ENCODE assay signal across 2 cellular contexts in the genomic region with DNA sequence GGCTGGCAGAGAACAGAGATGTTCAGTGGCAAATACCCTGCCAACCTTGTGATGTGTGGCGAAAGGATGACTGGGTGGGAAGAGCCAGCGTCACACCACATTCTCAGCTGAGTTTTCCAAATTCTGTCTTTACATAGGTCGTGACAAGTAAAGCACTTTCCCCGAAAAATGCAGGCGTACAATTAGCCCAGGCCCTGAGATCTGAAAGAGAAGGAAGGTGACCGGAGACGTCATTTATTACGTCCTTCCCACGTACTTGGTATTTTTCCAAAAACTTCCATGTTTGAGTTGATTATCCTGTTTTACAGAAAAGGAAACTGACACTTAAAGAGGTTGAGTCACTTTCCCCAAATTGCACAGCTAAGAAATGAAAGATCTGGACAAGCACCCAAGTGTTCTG.
TF ChIP-seq lines count a peak whose summit lies in the region.

No MANE protein-coding gene starts in this region.

TF ChIP-seq in GM23338, 12 proteins besides CTCF, POLR2A, EP300 and RAD21:
- TF ChIP-seq JUNB (IDR thresholded peaks at IDR 0.05; ENCODE audit: unreplicated experiment) = no peak
- TF ChIP-seq STAT1 (IDR thresholded peaks at IDR 0.05; ENCODE audit: unreplicated experiment) = no peak
- TF ChIP-seq, protein P1, sequence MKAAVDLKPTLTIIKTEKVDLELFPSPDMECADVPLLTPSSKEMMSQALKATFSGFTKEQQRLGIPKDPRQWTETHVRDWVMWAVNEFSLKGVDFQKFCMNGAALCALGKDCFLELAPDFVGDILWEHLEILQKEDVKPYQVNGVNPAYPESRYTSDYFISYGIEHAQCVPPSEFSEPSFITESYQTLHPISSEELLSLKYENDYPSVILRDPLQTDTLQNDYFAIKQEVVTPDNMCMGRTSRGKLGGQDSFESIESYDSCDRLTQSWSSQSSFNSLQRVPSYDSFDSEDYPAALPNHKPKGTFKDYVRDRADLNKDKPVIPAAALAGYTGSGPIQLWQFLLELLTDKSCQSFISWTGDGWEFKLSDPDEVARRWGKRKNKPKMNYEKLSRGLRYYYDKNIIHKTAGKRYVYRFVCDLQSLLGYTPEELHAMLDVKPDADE (IDR thresholded peaks at IDR 0.05) = no peak

TF ChIP-seq in H1, 55 proteins besides CTCF, POLR2A, EP300 and RAD21:
- TF ChIP-seq CEBPB (IDR thresholded peaks at IDR 0.05; ENCODE audit: low read depth, low read length) (no peak), SRF (IDR thresholded peaks at IDR 0.05; ENCODE audit: low read depth, low read length) (no peak), RNF2 (IDR thresholded peaks at IDR 0.05; ENCODE audit: borderline replicate concordance, low read depth, low read length, missing control alignments, poor library complexity, severe bottlenecking) (no peak), ZNF274 (IDR thresholded peaks at IDR 0.05; ENCODE audit: borderline replicate concordance, extremely low read depth, low read length) (no peak), TEAD4 (IDR thresholded peaks at IDR 0.05; ENCODE audit: low read depth, low read length) (no peak), NANOG (IDR thresholded peaks at IDR 0.05; ENCODE audit: insufficient read depth, low read depth, low read length, poor library complexity, severe bottlenecking) (no peak), YY1 (IDR thresholded peaks at IDR 0.05; ENCODE audit: low read depth, low read length) (no peak), BCL11A (IDR thresholded peaks at IDR 0.05; ENCODE audit: low read depth in 2 of 2, low read length in 2 of 2) (no peak), JUN (IDR thresholded peaks at IDR 0.05; ENCODE audit: low read depth, low read length) (no peak), SP4 (IDR thresholded peaks at IDR 0.05; ENCODE audit: low read length) (no peak)
- TF ChIP-seq, protein P2, sequence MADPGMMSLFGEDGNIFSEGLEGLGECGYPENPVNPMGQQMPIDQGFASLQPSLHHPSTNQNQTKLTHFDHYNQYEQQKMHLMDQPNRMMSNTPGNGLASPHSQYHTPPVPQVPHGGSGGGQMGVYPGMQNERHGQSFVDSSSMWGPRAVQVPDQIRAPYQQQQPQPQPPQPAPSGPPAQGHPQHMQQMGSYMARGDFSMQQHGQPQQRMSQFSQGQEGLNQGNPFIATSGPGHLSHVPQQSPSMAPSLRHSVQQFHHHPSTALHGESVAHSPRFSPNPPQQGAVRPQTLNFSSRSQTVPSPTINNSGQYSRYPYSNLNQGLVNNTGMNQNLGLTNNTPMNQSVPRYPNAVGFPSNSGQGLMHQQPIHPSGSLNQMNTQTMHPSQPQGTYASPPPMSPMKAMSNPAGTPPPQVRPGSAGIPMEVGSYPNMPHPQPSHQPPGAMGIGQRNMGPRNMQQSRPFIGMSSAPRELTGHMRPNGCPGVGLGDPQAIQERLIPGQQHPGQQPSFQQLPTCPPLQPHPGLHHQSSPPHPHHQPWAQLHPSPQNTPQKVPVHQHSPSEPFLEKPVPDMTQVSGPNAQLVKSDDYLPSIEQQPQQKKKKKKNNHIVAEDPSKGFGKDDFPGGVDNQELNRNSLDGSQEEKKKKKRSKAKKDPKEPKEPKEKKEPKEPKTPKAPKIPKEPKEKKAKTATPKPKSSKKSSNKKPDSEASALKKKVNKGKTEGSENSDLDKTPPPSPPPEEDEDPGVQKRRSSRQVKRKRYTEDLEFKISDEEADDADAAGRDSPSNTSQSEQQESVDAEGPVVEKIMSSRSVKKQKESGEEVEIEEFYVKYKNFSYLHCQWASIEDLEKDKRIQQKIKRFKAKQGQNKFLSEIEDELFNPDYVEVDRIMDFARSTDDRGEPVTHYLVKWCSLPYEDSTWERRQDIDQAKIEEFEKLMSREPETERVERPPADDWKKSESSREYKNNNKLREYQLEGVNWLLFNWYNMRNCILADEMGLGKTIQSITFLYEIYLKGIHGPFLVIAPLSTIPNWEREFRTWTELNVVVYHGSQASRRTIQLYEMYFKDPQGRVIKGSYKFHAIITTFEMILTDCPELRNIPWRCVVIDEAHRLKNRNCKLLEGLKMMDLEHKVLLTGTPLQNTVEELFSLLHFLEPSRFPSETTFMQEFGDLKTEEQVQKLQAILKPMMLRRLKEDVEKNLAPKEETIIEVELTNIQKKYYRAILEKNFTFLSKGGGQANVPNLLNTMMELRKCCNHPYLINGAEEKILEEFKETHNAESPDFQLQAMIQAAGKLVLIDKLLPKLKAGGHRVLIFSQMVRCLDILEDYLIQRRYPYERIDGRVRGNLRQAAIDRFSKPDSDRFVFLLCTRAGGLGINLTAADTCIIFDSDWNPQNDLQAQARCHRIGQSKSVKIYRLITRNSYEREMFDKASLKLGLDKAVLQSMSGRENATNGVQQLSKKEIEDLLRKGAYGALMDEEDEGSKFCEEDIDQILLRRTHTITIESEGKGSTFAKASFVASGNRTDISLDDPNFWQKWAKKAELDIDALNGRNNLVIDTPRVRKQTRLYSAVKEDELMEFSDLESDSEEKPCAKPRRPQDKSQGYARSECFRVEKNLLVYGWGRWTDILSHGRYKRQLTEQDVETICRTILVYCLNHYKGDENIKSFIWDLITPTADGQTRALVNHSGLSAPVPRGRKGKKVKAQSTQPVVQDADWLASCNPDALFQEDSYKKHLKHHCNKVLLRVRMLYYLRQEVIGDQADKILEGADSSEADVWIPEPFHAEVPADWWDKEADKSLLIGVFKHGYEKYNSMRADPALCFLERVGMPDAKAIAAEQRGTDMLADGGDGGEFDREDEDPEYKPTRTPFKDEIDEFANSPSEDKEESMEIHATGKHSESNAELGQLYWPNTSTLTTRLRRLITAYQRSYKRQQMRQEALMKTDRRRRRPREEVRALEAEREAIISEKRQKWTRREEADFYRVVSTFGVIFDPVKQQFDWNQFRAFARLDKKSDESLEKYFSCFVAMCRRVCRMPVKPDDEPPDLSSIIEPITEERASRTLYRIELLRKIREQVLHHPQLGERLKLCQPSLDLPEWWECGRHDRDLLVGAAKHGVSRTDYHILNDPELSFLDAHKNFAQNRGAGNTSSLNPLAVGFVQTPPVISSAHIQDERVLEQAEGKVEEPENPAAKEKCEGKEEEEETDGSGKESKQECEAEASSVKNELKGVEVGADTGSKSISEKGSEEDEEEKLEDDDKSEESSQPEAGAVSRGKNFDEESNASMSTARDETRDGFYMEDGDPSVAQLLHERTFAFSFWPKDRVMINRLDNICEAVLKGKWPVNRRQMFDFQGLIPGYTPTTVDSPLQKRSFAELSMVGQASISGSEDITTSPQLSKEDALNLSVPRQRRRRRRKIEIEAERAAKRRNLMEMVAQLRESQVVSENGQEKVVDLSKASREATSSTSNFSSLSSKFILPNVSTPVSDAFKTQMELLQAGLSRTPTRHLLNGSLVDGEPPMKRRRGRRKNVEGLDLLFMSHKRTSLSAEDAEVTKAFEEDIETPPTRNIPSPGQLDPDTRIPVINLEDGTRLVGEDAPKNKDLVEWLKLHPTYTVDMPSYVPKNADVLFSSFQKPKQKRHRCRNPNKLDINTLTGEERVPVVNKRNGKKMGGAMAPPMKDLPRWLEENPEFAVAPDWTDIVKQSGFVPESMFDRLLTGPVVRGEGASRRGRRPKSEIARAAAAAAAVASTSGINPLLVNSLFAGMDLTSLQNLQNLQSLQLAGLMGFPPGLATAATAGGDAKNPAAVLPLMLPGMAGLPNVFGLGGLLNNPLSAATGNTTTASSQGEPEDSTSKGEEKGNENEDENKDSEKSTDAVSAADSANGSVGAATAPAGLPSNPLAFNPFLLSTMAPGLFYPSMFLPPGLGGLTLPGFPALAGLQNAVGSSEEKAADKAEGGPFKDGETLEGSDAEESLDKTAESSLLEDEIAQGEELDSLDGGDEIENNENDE (IDR thresholded peaks at IDR 0.05; ENCODE audit: insufficient replicate concordance, low read length) = no peak
- TF ChIP-seq, protein P3, sequence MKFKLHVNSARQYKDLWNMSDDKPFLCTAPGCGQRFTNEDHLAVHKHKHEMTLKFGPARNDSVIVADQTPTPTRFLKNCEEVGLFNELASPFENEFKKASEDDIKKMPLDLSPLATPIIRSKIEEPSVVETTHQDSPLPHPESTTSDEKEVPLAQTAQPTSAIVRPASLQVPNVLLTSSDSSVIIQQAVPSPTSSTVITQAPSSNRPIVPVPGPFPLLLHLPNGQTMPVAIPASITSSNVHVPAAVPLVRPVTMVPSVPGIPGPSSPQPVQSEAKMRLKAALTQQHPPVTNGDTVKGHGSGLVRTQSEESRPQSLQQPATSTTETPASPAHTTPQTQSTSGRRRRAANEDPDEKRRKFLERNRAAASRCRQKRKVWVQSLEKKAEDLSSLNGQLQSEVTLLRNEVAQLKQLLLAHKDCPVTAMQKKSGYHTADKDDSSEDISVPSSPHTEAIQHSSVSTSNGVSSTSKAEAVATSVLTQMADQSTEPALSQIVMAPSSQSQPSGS (IDR thresholded peaks at IDR 0.05; ENCODE audit: low read length) = no peak
- TF ChIP-seq, protein P4, sequence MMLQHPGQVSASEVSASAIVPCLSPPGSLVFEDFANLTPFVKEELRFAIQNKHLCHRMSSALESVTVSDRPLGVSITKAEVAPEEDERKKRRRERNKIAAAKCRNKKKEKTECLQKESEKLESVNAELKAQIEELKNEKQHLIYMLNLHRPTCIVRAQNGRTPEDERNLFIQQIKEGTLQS (IDR thresholded peaks at IDR 0.05; ENCODE audit: insufficient read depth, low read depth, low read length) = no peak
TF ChIP-seq in H1: peak in this region for 0.
